ENCODE assay signal across 1 cellular context in the genomic region with DNA sequence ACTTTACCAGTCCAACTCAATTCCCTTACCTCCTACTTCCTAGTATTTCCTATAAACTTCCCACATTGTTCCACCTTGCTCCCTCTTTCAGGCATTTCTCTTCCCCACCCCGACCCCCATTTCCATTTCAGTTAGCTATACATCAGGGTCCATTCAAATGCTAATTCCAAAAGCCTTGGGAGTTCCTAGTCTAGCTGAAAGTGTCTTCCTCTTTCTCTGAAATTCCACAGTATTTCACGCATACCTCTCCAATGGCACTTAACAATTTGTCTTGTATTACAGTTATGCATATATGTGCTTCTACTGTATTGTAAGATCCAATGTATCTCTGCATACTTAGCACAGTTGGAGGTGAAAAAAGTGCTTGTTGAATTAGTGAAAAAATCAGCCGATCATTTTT.
TF ChIP-seq lines count a peak whose summit lies in the region.

No MANE protein-coding gene starts in this region.

TF ChIP-seq in IMR-90, 13 proteins besides CTCF, POLR2A, EP300 and RAD21:
- no peak for TF ChIP-seq FOS (IDR thresholded peaks at IDR 0.05; ENCODE audit: low read depth, low read length)
- TF ChIP-seq RFX5 (IDR thresholded peaks at IDR 0.05; ENCODE audit: low read depth, low read length) = no peak
- TF ChIP-seq RCOR1 (IDR thresholded peaks at IDR 0.05; ENCODE audit: insufficient replicate concordance, low read length) = no peak
- TF ChIP-seq, protein P1, sequence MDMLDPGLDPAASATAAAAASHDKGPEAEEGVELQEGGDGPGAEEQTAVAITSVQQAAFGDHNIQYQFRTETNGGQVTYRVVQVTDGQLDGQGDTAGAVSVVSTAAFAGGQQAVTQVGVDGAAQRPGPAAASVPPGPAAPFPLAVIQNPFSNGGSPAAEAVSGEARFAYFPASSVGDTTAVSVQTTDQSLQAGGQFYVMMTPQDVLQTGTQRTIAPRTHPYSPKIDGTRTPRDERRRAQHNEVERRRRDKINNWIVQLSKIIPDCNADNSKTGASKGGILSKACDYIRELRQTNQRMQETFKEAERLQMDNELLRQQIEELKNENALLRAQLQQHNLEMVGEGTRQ (IDR thresholded peaks at IDR 0.05; ENCODE audit: low read depth, low read length) = no peak
- no peak for TF ChIP-seq SMC3 (IDR thresholded peaks at IDR 0.05; ENCODE audit: low read depth, low read length)
- TF ChIP-seq MXI1 (IDR thresholded peaks at IDR 0.05; ENCODE audit: borderline replicate concordance, low read depth, low read length) = no peak
- TF ChIP-seq CHD1 (IDR thresholded peaks at IDR 0.05; ENCODE audit: low read depth, low read length) = no peak
- no peak for TF ChIP-seq MAZ (IDR thresholded peaks at IDR 0.05; ENCODE audit: borderline replicate concordance, low read depth, low read length)
- TF ChIP-seq BHLHE40 (IDR thresholded peaks at IDR 0.05; ENCODE audit: low read depth, low read length) = no peak
- no peak for TF ChIP-seq MAFK (IDR thresholded peaks at IDR 0.05; ENCODE audit: low read depth, low read length)
- no peak for TF ChIP-seq NFE2L2 (IDR thresholded peaks at IDR 0.05; ENCODE audit: low read depth, low read length)
- TF ChIP-seq CEBPB (IDR thresholded peaks at IDR 0.05; ENCODE audit: low read depth, low read length) = no peak
- TF ChIP-seq ELK1 (IDR thresholded peaks at IDR 0.05; ENCODE audit: borderline replicate concordance, low read depth, low read length) = no peak
TF ChIP-seq in IMR-90: peak in this region for 0.
